25 cellular contexts compared by ENCODE assay signal in the genomic region with DNA sequence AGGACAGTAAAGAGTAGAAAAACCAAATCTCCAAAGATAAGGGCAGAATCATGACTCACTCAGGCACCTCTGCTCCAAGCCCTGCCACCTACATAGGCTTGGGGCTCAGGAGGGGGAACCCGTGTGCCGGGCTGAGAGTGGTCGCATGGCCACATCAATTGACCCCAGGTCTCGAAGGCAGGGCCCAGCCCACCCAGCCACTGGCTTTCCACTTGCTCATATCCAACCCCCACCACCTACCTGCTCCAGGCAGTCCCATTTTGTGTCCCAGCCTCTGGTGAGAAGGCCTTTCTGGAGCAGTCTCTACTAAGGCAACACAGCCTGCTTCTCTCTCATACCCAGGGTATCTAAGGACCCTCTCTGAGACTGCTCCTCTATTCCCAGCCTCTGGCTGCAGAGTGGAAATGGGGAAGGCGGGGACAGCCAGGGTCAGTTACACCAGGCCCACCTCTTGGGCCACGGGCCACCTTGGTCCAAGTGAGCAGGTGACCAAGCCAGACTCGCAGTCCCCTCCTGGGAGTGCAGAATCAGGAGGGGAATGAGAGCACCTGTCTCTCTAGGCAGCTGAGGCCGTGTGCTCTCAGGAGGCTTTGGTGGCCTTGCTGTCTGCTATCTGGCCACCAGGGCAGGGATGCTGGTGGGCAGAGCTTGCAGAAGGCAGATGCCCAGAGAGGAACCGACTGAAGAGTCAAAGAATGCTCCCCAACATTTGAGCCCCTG. TPM values are rescaled to one million over a fixed set of nuclear protein-coding genes. Genes with fewer than 3 reads are reported as not detected.
DNase-seq lines count a peak whose midpoint lies in the region; ATAC-seq and TF ChIP-seq lines count a peak whose summit lies in the region.
"Had no signal": no experiment of that assay in that cellular context is flagged by ENCODE, and none has a peak within 500 bp of the region (broad histone marks: within the 10 kb centered on the region; RNA-seq: fewer than 3 reads in every experiment).

No MANE protein-coding gene starts in this region.

- H3K9me2 ChIP-seq in HCT116 (ENCODE audit: insufficient read depth) = no peaks in the 10 kb centered on the region

- RAD21 ChIA-PET in HCT116 (lab: Charles Lee; ENCODE audit: low non-redundant PET in 1 of 2, low total read pairs in 2 of 2, uncharacterized antibody in 2 of 2, unreplicated experiment in 2 of 2) = no interaction called here

- no peaks in the 10 kb centered on the region for H3K27me3 ChIP-seq in HCT116 (ENCODE audit: insufficient read depth, low read length)
- H3K27me3 ChIP-seq: right lobe of liver, vagina had no signal

- H4K20me1 ChIP-seq in HCT116 (ENCODE audit: insufficient read depth) = no peaks in the 10 kb centered on the region

- no peaks in the 10 kb centered on the region for H3K9me3 ChIP-seq in HCT116 (ENCODE audit: control insufficient read depth in 1 of 2, insufficient read depth in 1 of 2, low read depth in 1 of 2, low read length in 2 of 2)
- H3K9me3 ChIP-seq: right lobe of liver, vagina had no signal

- no peaks in the 10 kb centered on the region for H3K79me2 ChIP-seq in HCT116 (ENCODE audit: insufficient read depth, low read length)
- H3K79me2 ChIP-seq: parathyroid adenoma had no signal

- H3K36me3 ChIP-seq in HCT116 (ENCODE audit: control insufficient read depth in 1 of 2, insufficient read depth in 2 of 2, low read length in 2 of 2) = no peaks in the 10 kb centered on the region
- H3K36me3 ChIP-seq: right lobe of liver, vagina had no signal

- no peaks in the 10 kb centered on the region for H3K4me1 ChIP-seq in HCT116 (ENCODE audit: control insufficient read depth in 1 of 2, insufficient read depth in 2 of 2, low read length in 2 of 2)
- H3K4me1 ChIP-seq: right lobe of liver had no signal

- DNase-seq in HCT116 (ENCODE audit: low read depth, low spot score) = no peak
- DNase-seq in sciatic nerve (ENCODE audit: low spot score) = peak; percentile 21
- DNase-seq in HUDEP-2 (lab: John Stamatoyannopoulos, UW; ENCODE audit: unreplicated experiment in 76 of 76) = no peak
- no peak for DNase-seq in medulla oblongata (ENCODE audit: extremely low spot score)
- DNase-seq: activated CD8-positive, alpha-beta memory T cell treated with anti-CD3 and anti-CD28 coated beads for 24 hours; activated naive CD4-positive, alpha-beta T cell treated with anti-CD3 and anti-CD28 coated beads for 36 hours; activated T-cell treated with anti-CD3 and anti-CD28 coated beads, Interleukin-2, amount 50 U/mL, for 4 hours; amniotic stem cell; CD4-positive, alpha-beta T cell; DND-41; Kasumi-1; mesendoderm; naive thymus-derived CD8-positive, alpha-beta T cell; NCI-H1092; NCI-H2081 treated with DMSO at 0.1 percent for 48 hours; OCI-M1; right lobe of liver; SIG-M5; substantia nigra had no signal

- ATAC-seq in HCT116 = peak; percentile 66
- ATAC-seq in esophagus mucosa = peak; percentile 5
- ATAC-seq in sciatic nerve = no peak
- no peak for ATAC-seq in HG02610 (IDR thresholded peaks at IDR 0.05; ENCODE audit: unreplicated experiment)
- ATAC-seq: activated T-cell treated with anti-CD3 and anti-CD28 coated beads, Interleukin-2, amount 50 U/mL, for 4 hours; left colon; naive thymus-derived CD8-positive, alpha-beta T cell had no signal

- no peak overlapping the region for H3K4me3 ChIP-seq in HCT116 (replicated peaks in 1 of 2; ENCODE audit: low read depth in 1 of 2, low read length in 2 of 2)
- H3K4me3 ChIP-seq: right lobe of liver, vagina had no signal

- POLR2A ChIA-PET in HCT116 (lab: Charles Lee) = no interaction called here

- BruUV-seq in HCT116 (replicated peaks; lab: Mats Ljungman, UMichigan) = no TSS peak

- TF ChIP-seq POLR2A in HCT116 (IDR thresholded peaks at IDR 0.05; ENCODE audit: borderline replicate concordance, extremely low read depth, insufficient read depth, insufficient read length) = no peak

- no peak overlapping the region for H3K9ac ChIP-seq in HCT116 (ENCODE audit: low read length)
- H3K9ac ChIP-seq: parathyroid adenoma had no signal

- CTCF ChIA-PET in HCT116 (lab: Charles Lee) = no interaction called here

- TF ChIP-seq CTCF in GM12873 (IDR thresholded peaks at IDR 0.05; ENCODE audit: insufficient read depth, low read depth, low read length, missing control alignments) = peak; percentile 11
- 0 out of 6 replicates have a peak, but pooled peaks of 1 of the 3 experiments have one; percentile 18 for TF ChIP-seq CTCF in HCT116 (IDR thresholded peaks at IDR 0.05 in 2 of 3, conservative IDR thresholded peaks at IDR 0.05 in 1 of 3; ENCODE audit: borderline replicate concordance in 1 of 3, insufficient read depth in 1 of 3, low read depth in 2 of 3, low read length in 2 of 3)

- no peak overlapping the region for H3K4me2 ChIP-seq in HCT116 (ENCODE audit: low read length)

- intact Hi-C loops in HCT116 (cut with micrococcal nuclease) (no loop called here), sciatic nerve (cut with DNase I) (no loop called here)

- TF ChIP-seq RAD21 in HCT116 (IDR thresholded peaks at IDR 0.05; ENCODE audit: low read depth) = no peak

- H2AFZ ChIP-seq in HCT116 (ENCODE audit: low read depth, low read length, poor library complexity, severe bottlenecking) = no peak overlapping the region
- H2AFZ ChIP-seq: parathyroid adenoma had no signal

- no peak overlapping the region for H3K27ac ChIP-seq in HCT116 (ENCODE audit: low read depth, low read length)
- H3K27ac ChIP-seq: parathyroid adenoma, right lobe of liver, vagina had no signal

TF ChIP-seq in HCT116, 20 proteins besides CTCF, POLR2A, EP300 and RAD21:
- no peak for TF ChIP-seq EZH2phosphoT487 (IDR thresholded peaks at IDR 0.05; ENCODE audit: borderline replicate concordance)
- TF ChIP-seq EZH2 (IDR thresholded peaks at IDR 0.05) = no peak
- TF ChIP-seq, protein P1, sequence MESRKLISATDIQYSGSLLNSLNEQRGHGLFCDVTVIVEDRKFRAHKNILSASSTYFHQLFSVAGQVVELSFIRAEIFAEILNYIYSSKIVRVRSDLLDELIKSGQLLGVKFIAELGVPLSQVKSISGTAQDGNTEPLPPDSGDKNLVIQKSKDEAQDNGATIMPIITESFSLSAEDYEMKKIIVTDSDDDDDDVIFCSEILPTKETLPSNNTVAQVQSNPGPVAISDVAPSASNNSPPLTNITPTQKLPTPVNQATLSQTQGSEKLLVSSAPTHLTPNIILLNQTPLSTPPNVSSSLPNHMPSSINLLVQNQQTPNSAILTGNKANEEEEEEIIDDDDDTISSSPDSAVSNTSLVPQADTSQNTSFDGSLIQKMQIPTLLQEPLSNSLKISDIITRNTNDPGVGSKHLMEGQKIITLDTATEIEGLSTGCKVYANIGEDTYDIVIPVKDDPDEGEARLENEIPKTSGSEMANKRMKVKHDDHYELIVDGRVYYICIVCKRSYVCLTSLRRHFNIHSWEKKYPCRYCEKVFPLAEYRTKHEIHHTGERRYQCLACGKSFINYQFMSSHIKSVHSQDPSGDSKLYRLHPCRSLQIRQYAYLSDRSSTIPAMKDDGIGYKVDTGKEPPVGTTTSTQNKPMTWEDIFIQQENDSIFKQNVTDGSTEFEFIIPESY (IDR thresholded peaks at IDR 0.05; ENCODE audit: extremely low read depth, insufficient replicate concordance, low read length) = no peak
- TF ChIP-seq, protein P2, sequence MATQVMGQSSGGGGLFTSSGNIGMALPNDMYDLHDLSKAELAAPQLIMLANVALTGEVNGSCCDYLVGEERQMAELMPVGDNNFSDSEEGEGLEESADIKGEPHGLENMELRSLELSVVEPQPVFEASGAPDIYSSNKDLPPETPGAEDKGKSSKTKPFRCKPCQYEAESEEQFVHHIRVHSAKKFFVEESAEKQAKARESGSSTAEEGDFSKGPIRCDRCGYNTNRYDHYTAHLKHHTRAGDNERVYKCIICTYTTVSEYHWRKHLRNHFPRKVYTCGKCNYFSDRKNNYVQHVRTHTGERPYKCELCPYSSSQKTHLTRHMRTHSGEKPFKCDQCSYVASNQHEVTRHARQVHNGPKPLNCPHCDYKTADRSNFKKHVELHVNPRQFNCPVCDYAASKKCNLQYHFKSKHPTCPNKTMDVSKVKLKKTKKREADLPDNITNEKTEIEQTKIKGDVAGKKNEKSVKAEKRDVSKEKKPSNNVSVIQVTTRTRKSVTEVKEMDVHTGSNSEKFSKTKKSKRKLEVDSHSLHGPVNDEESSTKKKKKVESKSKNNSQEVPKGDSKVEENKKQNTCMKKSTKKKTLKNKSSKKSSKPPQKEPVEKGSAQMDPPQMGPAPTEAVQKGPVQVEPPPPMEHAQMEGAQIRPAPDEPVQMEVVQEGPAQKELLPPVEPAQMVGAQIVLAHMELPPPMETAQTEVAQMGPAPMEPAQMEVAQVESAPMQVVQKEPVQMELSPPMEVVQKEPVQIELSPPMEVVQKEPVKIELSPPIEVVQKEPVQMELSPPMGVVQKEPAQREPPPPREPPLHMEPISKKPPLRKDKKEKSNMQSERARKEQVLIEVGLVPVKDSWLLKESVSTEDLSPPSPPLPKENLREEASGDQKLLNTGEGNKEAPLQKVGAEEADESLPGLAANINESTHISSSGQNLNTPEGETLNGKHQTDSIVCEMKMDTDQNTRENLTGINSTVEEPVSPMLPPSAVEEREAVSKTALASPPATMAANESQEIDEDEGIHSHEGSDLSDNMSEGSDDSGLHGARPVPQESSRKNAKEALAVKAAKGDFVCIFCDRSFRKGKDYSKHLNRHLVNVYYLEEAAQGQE (IDR thresholded peaks at IDR 0.05; ENCODE audit: low read depth) = no peak
- no peak for TF ChIP-seq FOSL1 (IDR thresholded peaks at IDR 0.05; ENCODE audit: low read depth)
- TF ChIP-seq SRF (IDR thresholded peaks at IDR 0.05; ENCODE audit: low read depth) = no peak
- TF ChIP-seq SP1 (IDR thresholded peaks at IDR 0.05; ENCODE audit: low read depth) = no peak
- TF ChIP-seq, protein P3, sequence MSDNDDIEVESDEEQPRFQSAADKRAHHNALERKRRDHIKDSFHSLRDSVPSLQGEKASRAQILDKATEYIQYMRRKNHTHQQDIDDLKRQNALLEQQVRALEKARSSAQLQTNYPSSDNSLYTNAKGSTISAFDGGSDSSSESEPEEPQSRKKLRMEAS (IDR thresholded peaks at IDR 0.05) = no peak
- no peak for TF ChIP-seq SIN3A (IDR thresholded peaks at IDR 0.05; ENCODE audit: low read depth)
- TF ChIP-seq JUND (IDR thresholded peaks at IDR 0.05) = no peak
- TF ChIP-seq CEBPB (IDR thresholded peaks at IDR 0.05; ENCODE audit: low read depth) = no peak
TF ChIP-seq in HCT116: peak in this region for 0.

RNA-seq across cellular contexts. Expression of a gene that starts 20.8 kb away (rescaled TPM):
- total RNA-seq in HCT116 (2021; ENCODE audit: unreplicated experiment) = 8.4 TPM
- 4.5 and 6.0 TPM in 2 replicates for polyA plus RNA-seq in HCT116 (2012)
- total RNA-seq in esophagus mucosa = 36.5 TPM
- total RNA-seq in sciatic nerve = 0.27 TPM
- total RNA-seq: naive thymus-derived CD8-positive, alpha-beta T cell had no signal

Comparison
In these comparisons a context has a peak if more than half of its experiments do, and no peak if none do; other contexts are left out.
1. ATAC-seq: peak in HCT116 (single experiment) and esophagus mucosa (single experiment); none in sciatic nerve (single experiment) and HG02610 (single experiment).